In genomic region chr7:139682136-139683013, GRCh38 we compare ENCODE assay signal across 8 cellular contexts.
DNase-seq lines count a peak whose midpoint lies in the region; ATAC-seq, FAIRE-seq and TF ChIP-seq lines count a peak whose summit lies in the region.

No MANE protein-coding gene starts in this region.

- FAIRE-seq in frontal cortex (lab: Jason Lieb, UNC) = no peak

- peaks cover 28% of the 10 kb centered on the region for H3K36me3 Mint-ChIP-seq in activated naive CD8-positive, alpha-beta T cell treated with anti-CD3 and anti-CD28 coated beads, Interleukin-2, amount 10 ng/mL, durations not matched to agents 7 days and 5 days

- peak overlapping the region; percentile 65 for H3K27ac Mint-ChIP-seq in activated naive CD8-positive, alpha-beta T cell treated with anti-CD3 and anti-CD28 coated beads, Interleukin-2, amount 10 ng/mL, durations not matched to agents 7 days and 5 days

- no peak for TF ChIP-seq CTCF in omental fat pad (IDR thresholded peaks at IDR 0.05)

- H3K27me3 Mint-ChIP-seq in activated naive CD8-positive, alpha-beta T cell treated with anti-CD3 and anti-CD28 coated beads, Interleukin-2, amount 10 ng/mL, durations not matched to agents 7 days and 5 days = no peaks in the 10 kb centered on the region

- POLR2A ChIA-PET in activated naive CD8-positive, alpha-beta T cell treated with anti-CD3 and anti-CD28 coated beads, Interleukin-2, amount 10 ng/mL, durations not matched to agents 7 days and 5 days (lab: Charles Lee) = interaction anchor here (0.6 kb wide), 1 partner anchor 218 kb away, joined by 4 read pairs; no protein-coding TSS in a partner anchor

- H3K9me3 Mint-ChIP-seq in activated naive CD8-positive, alpha-beta T cell treated with anti-CD3 and anti-CD28 coated beads, Interleukin-2, amount 10 ng/mL, durations not matched to agents 7 days and 5 days = peaks cover 12% of the 10 kb centered on the region

- peak; percentile 24 for ATAC-seq in GM18520 (IDR thresholded peaks at IDR 0.05; ENCODE audit: unreplicated experiment)
- peak; percentile 44 for ATAC-seq in HG02981 (IDR thresholded peaks at IDR 0.05; ENCODE audit: unreplicated experiment)
- peak; percentile 46 for ATAC-seq in activated naive CD8-positive, alpha-beta T cell treated with anti-CD3 and anti-CD28 coated beads, Interleukin-2, amount 10 ng/mL, durations not matched to agents 7 days and 5 days (ENCODE audit: low read depth)
- ATAC-seq in left lobe of liver = no peak
- no peak for ATAC-seq in omental fat pad (ENCODE audit: low FRiP score)

- H3K4me1 Mint-ChIP-seq in activated naive CD8-positive, alpha-beta T cell treated with anti-CD3 and anti-CD28 coated beads, Interleukin-2, amount 10 ng/mL, durations not matched to agents 7 days and 5 days = peaks cover 35% of the 10 kb centered on the region

- DNase-seq in activated naive CD8-positive, alpha-beta T cell treated with anti-CD3 and anti-CD28 coated beads, Interleukin-2, amount 10 ng/mL, durations not matched to agents 7 days and 5 days = no peak
- DNase-seq in left lobe of liver (ENCODE audit: low spot score) (peak; percentile 41), frontal cortex (ENCODE audit: low spot score in 2 of 2) (no peak), SW 1271 (lab: John Stamatoyannopoulos, UW) (no peak), omental fat pad (ENCODE audit: low spot score) (no peak), NCI-H82 (lab: John Stamatoyannopoulos, UW) (no peak)

- H3K4me3 Mint-ChIP-seq in activated naive CD8-positive, alpha-beta T cell treated with anti-CD3 and anti-CD28 coated beads, Interleukin-2, amount 10 ng/mL, durations not matched to agents 7 days and 5 days = peak overlapping the region; percentile 12

Comparison
In these comparisons a context has a peak if more than half of its experiments do, and no peak if none do; other contexts are left out.
1. ATAC-seq: peak in GM18520 (single experiment), HG02981 (single experiment) and activated naive CD8-positive, alpha-beta T cell treated with anti-CD3 and anti-CD28 coated beads, Interleukin-2, amount 10 ng/mL, durations not matched to agents 7 days and 5 days (single experiment); none in left lobe of liver (single experiment) and omental fat pad (single experiment).